ENCODE assay signal across 18 cellular contexts in genomic region chr20:19726126-19726525, GRCh38. TPM values are rescaled to one million over a fixed set of nuclear protein-coding genes. Genes with fewer than 3 reads are reported as not detected.
DNase-seq lines count a peak whose midpoint lies in the region; ATAC-seq and TF ChIP-seq lines count a peak whose summit lies in the region.
"Had no signal": no experiment of that assay in that cellular context is flagged by ENCODE, and none has a peak within 500 bp of the region (broad histone marks: within the 10 kb centered on the region; RNA-seq: fewer than 3 reads in every experiment).

No MANE protein-coding gene starts in this region.

- TF ChIP-seq POLR2A in IMR-90 (IDR thresholded peaks at IDR 0.05; ENCODE audit: low read depth, low read length), result no peak
- TF ChIP-seq POLR2A in gastroesophageal sphincter (IDR thresholded peaks at IDR 0.05), result no peak

- no TSS peak for BruUV-seq in IMR-90 (replicated peaks; lab: Mats Ljungman, UMichigan)

- H3K4me2 ChIP-seq in IMR-90 (ENCODE audit: low read depth, low read length) (no peak overlapping the region), MM.1S (ENCODE audit: low read depth, low read length) (no peak overlapping the region)

- no peak overlapping the region for H3K4me3 ChIP-seq in AG10803 (ENCODE audit: low read length)
- H3K4me3 ChIP-seq in IMR-90 (ENCODE audit: insufficient read depth, low read depth, low read length), result no peak overlapping the region
- no peak overlapping the region for H3K4me3 ChIP-seq in gastroesophageal sphincter
- no peak overlapping the region for H3K4me3 ChIP-seq in MM.1S (ENCODE audit: low read length)
- H3K4me3 ChIP-seq: colonic mucosa, esophagus muscularis mucosa, psoas muscle, tibial artery had no signal

- dilution Hi-C loops in IMR-90 (cut with HindIII; ENCODE audit: low sequenced_read_pairs, unreplicated experiment), result no loop called here

- POLR2A ChIA-PET in IMR-90 (lab: Charles Lee; ENCODE audit: unreplicated experiment), result no interaction called here

- in situ Hi-C loops in IMR-90 (cut with MboI; ENCODE audit: low sequenced_read_pairs), result no loop called here

- no peak overlapping the region for H3K14ac ChIP-seq in IMR-90 (replicated peaks; ENCODE audit: low read depth, low read length)

- DNase-seq in AG10803 (ENCODE audit: low read depth), result peak; percentile 34
- peak; percentile 34 for DNase-seq in IMR-90
- peak; percentile 61 for DNase-seq in amniotic epithelial cell (ENCODE audit: low read depth)
- no peak for DNase-seq in stimulated activated CD4-positive, alpha-beta T cell treated with anti-CD3 and anti-CD28 coated beads, Interleukin-4, amount 100 ng/mL, for 4 hours
- DNase-seq in NCI-H187 (lab: John Stamatoyannopoulos, UW), result no peak
- DNase-seq in MM.1S, result no peak
- no peak for DNase-seq in activated CD8-positive, alpha-beta memory T cell treated with anti-CD3 and anti-CD28 coated beads, Interleukin-2, amount 50 U/mL, for 48 hours
- DNase-seq: ACHN; activated CD4-positive, alpha-beta T cell treated with anti-CD3 and anti-CD28 coated beads, Interleukin-2, amount 50 U/mL, for 4 hours; Calu3; colonic mucosa; NCI-H1092; NCI-H2171; NK-92 treated with Interleukin-12 subunit alpha and Interleukin-12 subunit beta, amount 100 ng/mL, for 24 hours; psoas muscle; tibial artery had no signal

- peak; percentile 37 for ATAC-seq in IMR-90 (ENCODE audit: low read depth)
- ATAC-seq in gastroesophageal sphincter, result peak; percentile 51
- ATAC-seq: psoas muscle had no signal

- no peak overlapping the region for H3K23ac ChIP-seq in IMR-90 (ENCODE audit: low read depth, low read length)

- H3K4me1 ChIP-seq in IMR-90 (ENCODE audit: control insufficient read depth, insufficient read depth, low read length) (no peaks in the 10 kb centered on the region), gastroesophageal sphincter (no peaks in the 10 kb centered on the region), MM.1S (ENCODE audit: low read length) (no peaks in the 10 kb centered on the region)
- H3K4me1 ChIP-seq: colonic mucosa, esophagus muscularis mucosa, psoas muscle had no signal

- H3K18ac ChIP-seq in IMR-90 (ENCODE audit: low read depth, low read length), result no peak overlapping the region

- H2BK15ac ChIP-seq in IMR-90 (ENCODE audit: low read depth, low read length), result no peak overlapping the region

- H2AFZ ChIP-seq in IMR-90 (replicated peaks; ENCODE audit: low read length, poor library complexity) (no peak overlapping the region), MM.1S (ENCODE audit: low read length) (no peak overlapping the region)

- TF ChIP-seq CTCF in AG10803 (conservative IDR thresholded peaks at IDR 0.05; ENCODE audit: low read length) (no peak), IMR-90 (conservative IDR thresholded peaks at IDR 0.05; ENCODE audit: low read depth, low read length) (no peak), gastroesophageal sphincter (IDR thresholded peaks at IDR 0.05) (no peak), MM.1S (IDR thresholded peaks at IDR 0.05; ENCODE audit: low read length) (no peak)

- no peak overlapping the region for H3K56ac ChIP-seq in IMR-90 (ENCODE audit: extremely low read depth, insufficient read depth, low read length)

- no peaks in the 10 kb centered on the region for H3K79me1 ChIP-seq in IMR-90 (ENCODE audit: low read depth in 1 of 2, low read length in 2 of 2)

- no peak overlapping the region for H2AK5ac ChIP-seq in IMR-90 (ENCODE audit: low read depth, low read length)

- no peaks in the 10 kb centered on the region for H3K79me2 ChIP-seq in MM.1S (ENCODE audit: low read length)

- no peak overlapping the region for H2AK9ac ChIP-seq in IMR-90 (replicated peaks; ENCODE audit: low read depth, low read length, poor library complexity)

- H3K4ac ChIP-seq in IMR-90 (ENCODE audit: low read depth, low read length), result no peak overlapping the region

- H3K27ac ChIP-seq in IMR-90 (ENCODE audit: insufficient read depth, low read length) (no peak overlapping the region), gastroesophageal sphincter (no peak overlapping the region), MM.1S (ENCODE audit: low read length) (no peak overlapping the region)
- H3K27ac ChIP-seq: colonic mucosa, esophagus muscularis mucosa, psoas muscle, tibial artery had no signal

- no peak overlapping the region for H2BK120ac ChIP-seq in IMR-90 (ENCODE audit: low read depth, low read length)

- no peaks in the 10 kb centered on the region for H4K20me1 ChIP-seq in IMR-90 (ENCODE audit: insufficient read depth, low read length)
- no peaks in the 10 kb centered on the region for H4K20me1 ChIP-seq in MM.1S (ENCODE audit: insufficient read depth, low read length)

- no peak overlapping the region for H3K9ac ChIP-seq in IMR-90 (ENCODE audit: low read depth, low read length)
- H3K9ac ChIP-seq in MM.1S (ENCODE audit: low read length), result no peak overlapping the region

- H2BK20ac ChIP-seq in IMR-90 (ENCODE audit: low read depth, low read length), result no peak overlapping the region

- H3K9me1 ChIP-seq in IMR-90 (ENCODE audit: insufficient read depth, low read length), result no peaks in the 10 kb centered on the region

- no peaks in the 10 kb centered on the region for H3K9me2 ChIP-seq in MM.1S (replicated peaks; ENCODE audit: insufficient read depth, low read length)

- H3K9me3 ChIP-seq in IMR-90 (ENCODE audit: control insufficient read depth, insufficient read depth, low read length) (no peaks in the 10 kb centered on the region), gastroesophageal sphincter (no peaks in the 10 kb centered on the region), MM.1S (replicated peaks; ENCODE audit: insufficient read depth, low read length) (no peaks in the 10 kb centered on the region)
- H3K9me3 ChIP-seq: colonic mucosa, esophagus muscularis mucosa, psoas muscle, tibial artery had no signal

- intact Hi-C loops in IMR-90 (cut with micrococcal nuclease), result no loop called here

- CTCF ChIA-PET in IMR-90 (lab: Yijun Ruan, JAX), result no interaction called here

- H3K27me3 ChIP-seq in IMR-90 (ENCODE audit: control insufficient read depth, insufficient read depth, low read length), result peaks cover 12% of the 10 kb centered on the region
- H3K27me3 ChIP-seq in gastroesophageal sphincter, result no peaks in the 10 kb centered on the region
- no peaks in the 10 kb centered on the region for H3K27me3 ChIP-seq in MM.1S (replicated peaks; ENCODE audit: insufficient read depth, low read length)
- H3K27me3 ChIP-seq: colonic mucosa, esophagus muscularis mucosa, tibial artery had no signal

- H3K36me3 ChIP-seq in IMR-90 (ENCODE audit: control insufficient read depth, insufficient read depth, low read length) (no peaks in the 10 kb centered on the region), gastroesophageal sphincter (peaks cover 0 to 5% of the 10 kb centered on the region in 2 donors), MM.1S (replicated peaks; ENCODE audit: insufficient read depth, low read length) (no peaks in the 10 kb centered on the region)
- H3K36me3 ChIP-seq: colonic mucosa had no signal

- H2BK5ac ChIP-seq in IMR-90 (ENCODE audit: low read depth, low read length, poor library complexity, severe bottlenecking), result no peak overlapping the region

- TF ChIP-seq EP300 in gastroesophageal sphincter (IDR thresholded peaks at IDR 0.05), result no peak

- no peak for TF ChIP-seq RAD21 in IMR-90 (IDR thresholded peaks at IDR 0.05; ENCODE audit: low read length)

- H4K5ac ChIP-seq in IMR-90 (ENCODE audit: low read depth, low read length), result no peak overlapping the region

- no peaks in the 10 kb centered on the region for H3F3A ChIP-seq in MM.1S (ENCODE audit: insufficient read depth, low read length)

- no peak overlapping the region for H4K8ac ChIP-seq in IMR-90 (ENCODE audit: low read depth in 2 of 2, low read length in 2 of 2)

- H4K91ac ChIP-seq in IMR-90 (ENCODE audit: insufficient read depth, low read depth, low read length), result no peak overlapping the region

TF ChIP-seq in IMR-90, 13 proteins besides CTCF, POLR2A, EP300 and RAD21:
- TF ChIP-seq SMC3 (IDR thresholded peaks at IDR 0.05; ENCODE audit: low read depth, low read length) (no peak), CEBPB (IDR thresholded peaks at IDR 0.05; ENCODE audit: low read depth, low read length) (no peak), MXI1 (IDR thresholded peaks at IDR 0.05; ENCODE audit: borderline replicate concordance, low read depth, low read length) (no peak), RFX5 (IDR thresholded peaks at IDR 0.05; ENCODE audit: low read depth, low read length) (no peak), MAZ (IDR thresholded peaks at IDR 0.05; ENCODE audit: borderline replicate concordance, low read depth, low read length) (no peak), MAFK (IDR thresholded peaks at IDR 0.05; ENCODE audit: low read depth, low read length) (no peak), ELK1 (IDR thresholded peaks at IDR 0.05; ENCODE audit: borderline replicate concordance, low read depth, low read length) (no peak), BHLHE40 (IDR thresholded peaks at IDR 0.05; ENCODE audit: low read depth, low read length) (no peak), RCOR1 (IDR thresholded peaks at IDR 0.05; ENCODE audit: insufficient replicate concordance, low read length) (no peak), NFE2L2 (IDR thresholded peaks at IDR 0.05; ENCODE audit: low read depth, low read length) (no peak), CHD1 (IDR thresholded peaks at IDR 0.05; ENCODE audit: low read depth, low read length) (no peak), USF2 (IDR thresholded peaks at IDR 0.05; ENCODE audit: low read depth, low read length) (no peak), FOS (IDR thresholded peaks at IDR 0.05; ENCODE audit: low read depth, low read length) (no peak)

RNA-seq across cellular contexts. Expression of gene RIN2, which starts 31.9 kb away (rescaled TPM):
- total RNA-seq in IMR-90 (2012; rRNA removed), result 61.4 and 72.2 TPM in 2 replicates
- 16.1 and 16.8 TPM in 2 replicates for polyA plus RNA-seq in IMR-90 (2012; rRNA removed)
- 7.9 and 9.9 TPM in 2 replicates for polyA plus RNA-seq in IMR-90 (2012; cell fraction: cytosol; rRNA removed)
- 14.3 and 33.4 TPM in 2 replicates for polyA plus RNA-seq in IMR-90 (2012; cell fraction: nucleus; rRNA removed; ENCODE audit: low replicate concordance)
- total RNA-seq in gastroesophageal sphincter, result 10 to 100 TPM; 44.7 to 89.5 (median 54.8) TPM

Comparison
In these comparisons a context has a peak if more than half of its experiments do, and no peak if none do; other contexts are left out.
1. DNase-seq: peak in AG10803 (single experiment), IMR-90 (single experiment) and amniotic epithelial cell (single experiment); none in stimulated activated CD4-positive, alpha-beta T cell treated with anti-CD3 and anti-CD28 coated beads, Interleukin-4, amount 100 ng/mL, for 4 hours (0 of 2), NCI-H187 (0 of 2), MM.1S (single experiment) and activated CD8-positive, alpha-beta memory T cell treated with anti-CD3 and anti-CD28 coated beads, Interleukin-2, amount 50 U/mL, for 48 hours (single experiment).